1 cellular context compared by ENCODE assay signal in the genomic region with DNA sequence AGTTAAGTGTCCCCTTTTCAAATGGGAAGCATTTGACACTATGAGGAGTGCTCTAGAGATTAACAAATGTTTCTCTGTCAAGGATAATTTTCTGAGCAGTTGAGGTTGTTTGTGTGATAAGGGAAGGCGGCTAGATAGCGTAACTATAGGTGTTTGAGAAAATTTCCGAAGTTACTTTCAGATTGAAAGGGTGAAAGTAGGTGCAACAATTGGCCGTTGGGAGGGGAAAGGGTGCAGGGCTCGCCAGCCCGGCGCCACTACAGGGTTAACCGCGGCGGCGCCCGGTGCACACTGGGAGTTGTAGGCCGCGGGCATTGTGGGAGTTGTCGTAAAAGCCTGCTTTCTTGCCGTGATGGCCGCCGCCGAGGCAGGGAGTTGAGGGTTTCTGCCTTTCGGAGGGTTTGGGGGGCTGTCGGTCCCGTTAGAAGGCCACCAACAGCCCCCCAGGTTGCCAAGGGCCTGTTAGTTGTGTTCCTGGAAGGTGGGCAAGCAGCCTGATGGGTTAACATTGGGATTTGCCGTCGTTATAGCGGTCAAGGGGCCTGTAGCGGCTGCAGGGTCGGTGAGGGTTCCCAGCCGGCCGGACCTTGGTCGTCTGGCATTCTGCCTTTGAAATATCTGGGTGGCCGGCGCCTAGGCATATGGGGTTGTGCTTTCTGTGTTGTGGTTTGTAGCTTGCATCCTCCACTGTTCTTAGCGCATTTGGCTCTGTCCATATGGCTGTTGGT.
TF ChIP-seq lines count a peak whose summit lies in the region.

No MANE protein-coding gene starts in this region.

TF ChIP-seq in A549, 52 proteins besides CTCF, POLR2A, EP300 and RAD21 (continued from another document):
- TF ChIP-seq, protein P1, sequence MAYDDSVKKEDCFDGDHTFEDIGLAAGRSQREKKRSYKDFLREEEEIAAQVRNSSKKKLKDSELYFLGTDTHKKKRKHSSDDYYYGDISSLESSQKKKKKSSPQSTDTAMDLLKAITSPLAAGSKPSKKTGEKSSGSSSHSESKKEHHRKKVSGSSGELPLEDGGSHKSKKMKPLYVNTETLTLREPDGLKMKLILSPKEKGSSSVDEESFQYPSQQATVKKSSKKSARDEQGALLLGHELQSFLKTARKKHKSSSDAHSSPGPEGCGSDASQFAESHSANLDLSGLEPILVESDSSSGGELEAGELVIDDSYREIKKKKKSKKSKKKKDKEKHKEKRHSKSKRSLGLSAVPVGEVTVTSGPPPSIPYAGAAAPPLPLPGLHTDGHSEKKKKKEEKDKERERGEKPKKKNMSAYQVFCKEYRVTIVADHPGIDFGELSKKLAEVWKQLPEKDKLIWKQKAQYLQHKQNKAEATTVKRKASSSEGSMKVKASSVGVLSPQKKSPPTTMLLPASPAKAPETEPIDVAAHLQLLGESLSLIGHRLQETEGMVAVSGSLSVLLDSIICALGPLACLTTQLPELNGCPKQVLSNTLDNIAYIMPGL (CRISPR knock-in tag; IDR thresholded peaks at IDR 0.05; ENCODE audit: borderline replicate concordance): no peak
- no peak for TF ChIP-seq GATA3 (IDR thresholded peaks at IDR 0.05; ENCODE audit: borderline replicate concordance)
- no peak for TF ChIP-seq JUNB (IDR thresholded peaks at IDR 0.05)
- TF ChIP-seq PHF8 (IDR thresholded peaks at IDR 0.05; ENCODE audit: borderline replicate concordance, low read depth): peak; percentile 88; the same call in 1 of the 2 replicates
- TF ChIP-seq NFE2L2 (conservative IDR thresholded peaks at IDR 0.05; ENCODE audit: low read length): no peak
- TF ChIP-seq HOXB13 (CRISPR knock-in tag; IDR thresholded peaks at IDR 0.05; ENCODE audit: low read depth): no peak
- no peak for TF ChIP-seq CBX8 (IDR thresholded peaks at IDR 0.05)
- no peak for TF ChIP-seq HOXB5 (CRISPR knock-in tag; IDR thresholded peaks at IDR 0.05)
- TF ChIP-seq RNF2 (IDR thresholded peaks at IDR 0.05; ENCODE audit: borderline replicate concordance, low read depth): no peak
- no peak for TF ChIP-seq ZSCAN20 (CRISPR knock-in tag; IDR thresholded peaks at IDR 0.05)
- TF ChIP-seq RCOR1 (IDR thresholded peaks at IDR 0.05; ENCODE audit: low read depth, low read length): no peak
- TF ChIP-seq KDM1A (IDR thresholded peaks at IDR 0.05; ENCODE audit: low read depth): no peak
- TF ChIP-seq, protein P2, sequence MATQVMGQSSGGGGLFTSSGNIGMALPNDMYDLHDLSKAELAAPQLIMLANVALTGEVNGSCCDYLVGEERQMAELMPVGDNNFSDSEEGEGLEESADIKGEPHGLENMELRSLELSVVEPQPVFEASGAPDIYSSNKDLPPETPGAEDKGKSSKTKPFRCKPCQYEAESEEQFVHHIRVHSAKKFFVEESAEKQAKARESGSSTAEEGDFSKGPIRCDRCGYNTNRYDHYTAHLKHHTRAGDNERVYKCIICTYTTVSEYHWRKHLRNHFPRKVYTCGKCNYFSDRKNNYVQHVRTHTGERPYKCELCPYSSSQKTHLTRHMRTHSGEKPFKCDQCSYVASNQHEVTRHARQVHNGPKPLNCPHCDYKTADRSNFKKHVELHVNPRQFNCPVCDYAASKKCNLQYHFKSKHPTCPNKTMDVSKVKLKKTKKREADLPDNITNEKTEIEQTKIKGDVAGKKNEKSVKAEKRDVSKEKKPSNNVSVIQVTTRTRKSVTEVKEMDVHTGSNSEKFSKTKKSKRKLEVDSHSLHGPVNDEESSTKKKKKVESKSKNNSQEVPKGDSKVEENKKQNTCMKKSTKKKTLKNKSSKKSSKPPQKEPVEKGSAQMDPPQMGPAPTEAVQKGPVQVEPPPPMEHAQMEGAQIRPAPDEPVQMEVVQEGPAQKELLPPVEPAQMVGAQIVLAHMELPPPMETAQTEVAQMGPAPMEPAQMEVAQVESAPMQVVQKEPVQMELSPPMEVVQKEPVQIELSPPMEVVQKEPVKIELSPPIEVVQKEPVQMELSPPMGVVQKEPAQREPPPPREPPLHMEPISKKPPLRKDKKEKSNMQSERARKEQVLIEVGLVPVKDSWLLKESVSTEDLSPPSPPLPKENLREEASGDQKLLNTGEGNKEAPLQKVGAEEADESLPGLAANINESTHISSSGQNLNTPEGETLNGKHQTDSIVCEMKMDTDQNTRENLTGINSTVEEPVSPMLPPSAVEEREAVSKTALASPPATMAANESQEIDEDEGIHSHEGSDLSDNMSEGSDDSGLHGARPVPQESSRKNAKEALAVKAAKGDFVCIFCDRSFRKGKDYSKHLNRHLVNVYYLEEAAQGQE (IDR thresholded peaks at IDR 0.05): no peak
- TF ChIP-seq, protein P3, sequence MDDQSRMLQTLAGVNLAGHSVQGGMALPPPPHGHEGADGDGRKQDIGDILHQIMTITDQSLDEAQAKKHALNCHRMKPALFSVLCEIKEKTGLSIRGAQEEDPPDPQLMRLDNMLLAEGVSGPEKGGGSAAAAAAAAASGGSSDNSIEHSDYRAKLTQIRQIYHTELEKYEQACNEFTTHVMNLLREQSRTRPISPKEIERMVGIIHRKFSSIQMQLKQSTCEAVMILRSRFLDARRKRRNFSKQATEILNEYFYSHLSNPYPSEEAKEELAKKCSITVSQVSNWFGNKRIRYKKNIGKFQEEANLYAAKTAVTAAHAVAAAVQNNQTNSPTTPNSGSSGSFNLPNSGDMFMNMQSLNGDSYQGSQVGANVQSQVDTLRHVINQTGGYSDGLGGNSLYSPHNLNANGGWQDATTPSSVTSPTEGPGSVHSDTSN (IDR thresholded peaks at IDR 0.05): no peak
- no peak for TF ChIP-seq NR3C1 (IDR thresholded peaks at IDR 0.05)
- no peak for TF ChIP-seq ZC3H11A (IDR thresholded peaks at IDR 0.05)
- TF ChIP-seq, protein P4, sequence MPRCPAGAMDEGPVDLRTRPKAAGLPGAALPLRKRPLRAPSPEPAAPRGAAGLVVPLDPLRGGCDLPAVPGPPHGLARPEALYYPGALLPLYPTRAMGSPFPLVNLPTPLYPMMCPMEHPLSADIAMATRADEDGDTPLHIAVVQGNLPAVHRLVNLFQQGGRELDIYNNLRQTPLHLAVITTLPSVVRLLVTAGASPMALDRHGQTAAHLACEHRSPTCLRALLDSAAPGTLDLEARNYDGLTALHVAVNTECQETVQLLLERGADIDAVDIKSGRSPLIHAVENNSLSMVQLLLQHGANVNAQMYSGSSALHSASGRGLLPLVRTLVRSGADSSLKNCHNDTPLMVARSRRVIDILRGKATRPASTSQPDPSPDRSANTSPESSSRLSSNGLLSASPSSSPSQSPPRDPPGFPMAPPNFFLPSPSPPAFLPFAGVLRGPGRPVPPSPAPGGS (IDR thresholded peaks at IDR 0.05): peak; percentile 65; the same call in 1 of the 3 replicates
- TF ChIP-seq ZFP36 (IDR thresholded peaks at IDR 0.05; ENCODE audit: borderline replicate concordance, partially characterized antibody): no peak
- TF ChIP-seq, protein P5, sequence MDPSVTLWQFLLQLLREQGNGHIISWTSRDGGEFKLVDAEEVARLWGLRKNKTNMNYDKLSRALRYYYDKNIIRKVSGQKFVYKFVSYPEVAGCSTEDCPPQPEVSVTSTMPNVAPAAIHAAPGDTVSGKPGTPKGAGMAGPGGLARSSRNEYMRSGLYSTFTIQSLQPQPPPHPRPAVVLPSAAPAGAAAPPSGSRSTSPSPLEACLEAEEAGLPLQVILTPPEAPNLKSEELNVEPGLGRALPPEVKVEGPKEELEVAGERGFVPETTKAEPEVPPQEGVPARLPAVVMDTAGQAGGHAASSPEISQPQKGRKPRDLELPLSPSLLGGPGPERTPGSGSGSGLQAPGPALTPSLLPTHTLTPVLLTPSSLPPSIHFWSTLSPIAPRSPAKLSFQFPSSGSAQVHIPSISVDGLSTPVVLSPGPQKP (IDR thresholded peaks at IDR 0.05; ENCODE audit: low read depth, low read length): no peak
- TF ChIP-seq, protein P6, sequence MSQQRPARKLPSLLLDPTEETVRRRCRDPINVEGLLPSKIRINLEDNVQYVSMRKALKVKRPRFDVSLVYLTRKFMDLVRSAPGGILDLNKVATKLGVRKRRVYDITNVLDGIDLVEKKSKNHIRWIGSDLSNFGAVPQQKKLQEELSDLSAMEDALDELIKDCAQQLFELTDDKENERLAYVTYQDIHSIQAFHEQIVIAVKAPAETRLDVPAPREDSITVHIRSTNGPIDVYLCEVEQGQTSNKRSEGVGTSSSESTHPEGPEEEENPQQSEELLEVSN (IDR thresholded peaks at IDR 0.05; ENCODE audit: borderline replicate concordance, low read depth): no peak
- TF ChIP-seq JUN (IDR thresholded peaks at IDR 0.05): peak; percentile 77 to 82; a peak in 2 of 5 replicates
- no peak for TF ChIP-seq FOSB (CRISPR knock-in tag; IDR thresholded peaks at IDR 0.05)
- TF ChIP-seq, protein P7, sequence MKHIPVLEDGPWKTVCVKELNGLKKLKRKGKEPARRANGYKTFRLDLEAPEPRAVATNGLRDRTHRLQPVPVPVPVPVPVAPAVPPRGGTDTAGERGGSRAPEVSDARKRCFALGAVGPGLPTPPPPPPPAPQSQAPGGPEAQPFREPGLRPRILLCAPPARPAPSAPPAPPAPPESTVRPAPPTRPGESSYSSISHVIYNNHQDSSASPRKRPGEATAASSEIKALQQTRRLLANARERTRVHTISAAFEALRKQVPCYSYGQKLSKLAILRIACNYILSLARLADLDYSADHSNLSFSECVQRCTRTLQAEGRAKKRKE (CRISPR knock-in tag; IDR thresholded peaks at IDR 0.05; ENCODE audit: low read depth): no peak
- no peak for TF ChIP-seq ZNF302 (CRISPR knock-in tag; IDR thresholded peaks at IDR 0.05)
- no peak for TF ChIP-seq TP53 (CRISPR knock-in tag; IDR thresholded peaks at IDR 0.05)
- peak; percentile 99 for TF ChIP-seq KDM5A (IDR thresholded peaks at IDR 0.05)
- no peak for TF ChIP-seq FOSL2 (IDR thresholded peaks at IDR 0.05)
- no peak for TF ChIP-seq FOSL2 (CRISPR knock-in tag; IDR thresholded peaks at IDR 0.05)
- TF ChIP-seq TFCP2L1 (CRISPR knock-in tag; IDR thresholded peaks at IDR 0.05): no peak
- TF ChIP-seq, protein P8, sequence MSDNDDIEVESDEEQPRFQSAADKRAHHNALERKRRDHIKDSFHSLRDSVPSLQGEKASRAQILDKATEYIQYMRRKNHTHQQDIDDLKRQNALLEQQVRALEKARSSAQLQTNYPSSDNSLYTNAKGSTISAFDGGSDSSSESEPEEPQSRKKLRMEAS (IDR thresholded peaks at IDR 0.05): peak; percentile 66
